In genomic region chr7:37765872-37766525, GRCh38 we compare ENCODE assay signal across 10 cellular contexts.
A peak's percentile ranks its signal among the peaks of the same experiment; 100 is the strongest.
DNase-seq lines count a peak whose midpoint lies in the region; ATAC-seq and TF ChIP-seq lines count a peak whose summit lies in the region.
"Had no signal": no experiment of that assay in that cellular context is flagged by ENCODE, and none has a peak within 500 bp of the region (broad histone marks: within the 10 kb centered on the region; RNA-seq: fewer than 3 reads in every experiment).

No MANE protein-coding gene starts in this region.

- TF ChIP-seq CTCF in WTC11 (IDR thresholded peaks at IDR 0.05) (no peak), colonic mucosa (IDR thresholded peaks at IDR 0.05) (no peak)

- CTCF ChIA-PET in WTC11 (lab: Charles Lee): interaction anchor here (0.5 kb wide), 1 partner anchor 34 kb away, joined by 3 read pairs; no protein-coding TSS in a partner anchor

- no peak for DNase-seq in effector memory CD8-positive, alpha-beta T cell
- no peak for DNase-seq in DMS79 treated with DMSO at 0.1 percent for 48 hours (lab: John Stamatoyannopoulos, UW)
- DNase-seq in WTC11 (ENCODE audit: low spot score): no peak
- no peak for DNase-seq in colonic mucosa
- no peak for DNase-seq in epidermal melanocyte (ENCODE audit: insufficient read length, low spot score)
- DNase-seq: activated T-cell treated with anti-CD3 and anti-CD28 coated beads, Interleukin-2, amount 50 U/mL, for 24 hours; NCI-H187 had no signal

- no peaks in the 10 kb centered on the region for H3K4me1 ChIP-seq in colonic mucosa

- H3K4me1 Mint-ChIP-seq in effector memory CD8-positive, alpha-beta T cell (ENCODE audit: low read depth in 2 of 2): peaks cover 2 to 4% of the 10 kb centered on the region in 2 donors
- H3K4me1 Mint-ChIP-seq in WTC11: peaks cover 6% of the 10 kb centered on the region

- no peaks in the 10 kb centered on the region for H3K27me3 Mint-ChIP-seq in effector memory CD8-positive, alpha-beta T cell
- H3K27me3 Mint-ChIP-seq in WTC11 (ENCODE audit: low read depth): no peaks in the 10 kb centered on the region

- H3K27ac ChIP-seq in colonic mucosa: no peak overlapping the region

- intact Hi-C loops in colonic mucosa (cut with DNase I): no loop called here

- POLR2A ChIA-PET in WTC11 (lab: Charles Lee): no interaction called here

- no peaks in the 10 kb centered on the region for H3K36me3 ChIP-seq in colonic mucosa

- no peaks in the 10 kb centered on the region for H3K9me3 ChIP-seq in colonic mucosa

- H3K9me3 Mint-ChIP-seq in effector memory CD8-positive, alpha-beta T cell: peaks cover 0 to 3% of the 10 kb centered on the region in 2 donors
- peaks cover 22% of the 10 kb centered on the region for H3K9me3 Mint-ChIP-seq in WTC11
- H3K9me3 Mint-ChIP-seq: activated T-cell treated with anti-CD3 and anti-CD28 coated beads, Interleukin-2, amount 50 U/mL, for 24 hours had no signal

- no peak overlapping the region for H3K9ac ChIP-seq in colonic mucosa (ENCODE audit: low read depth in 2 of 2, low read length in 2 of 2)

- no peak overlapping the region for H3K4me3 ChIP-seq in colonic mucosa

- ATAC-seq in GM18505 (IDR thresholded peaks at IDR 0.05; ENCODE audit: unreplicated experiment) (peak; percentile 77), GM21447 (IDR thresholded peaks at IDR 0.05; ENCODE audit: unreplicated experiment) (peak; percentile 95), HG03460 (IDR thresholded peaks at IDR 0.05; ENCODE audit: unreplicated experiment) (peak; percentile 89), WTC11 (no peak)
- ATAC-seq in effector memory CD8-positive, alpha-beta T cell (replicated peaks): peak; percentile 24

- no peak for TF ChIP-seq POLR2A in GM18505 (IDR thresholded peaks at IDR 0.05; ENCODE audit: borderline replicate concordance, extremely low read depth, insufficient read depth, insufficient read length)

- no peaks in the 10 kb centered on the region for H3K27me3 ChIP-seq in colonic mucosa

- H3K27ac Mint-ChIP-seq in effector memory CD8-positive, alpha-beta T cell: peak overlapping the region in 1 of 2 donors; percentile 56
- H3K27ac Mint-ChIP-seq in WTC11: no peak overlapping the region
- H3K27ac Mint-ChIP-seq: activated T-cell treated with anti-CD3 and anti-CD28 coated beads, Interleukin-2, amount 50 U/mL, for 24 hours had no signal

- peaks cover 2% of the 10 kb centered on the region for H3K36me3 Mint-ChIP-seq in effector memory CD8-positive, alpha-beta T cell (ENCODE audit: insufficient read depth)
- peaks cover 4% of the 10 kb centered on the region for H3K36me3 Mint-ChIP-seq in WTC11

- no peak overlapping the region for H3K4me3 Mint-ChIP-seq in effector memory CD8-positive, alpha-beta T cell
- no peak overlapping the region for H3K4me3 Mint-ChIP-seq in WTC11
- H3K4me3 Mint-ChIP-seq: activated T-cell treated with anti-CD3 and anti-CD28 coated beads, Interleukin-2, amount 50 U/mL, for 24 hours had no signal

TF ChIP-seq in WTC11, 78 proteins besides CTCF, POLR2A, EP300 and RAD21:
- TF ChIP-seq NFYB (CRISPR knock-in tag; conservative IDR thresholded peaks at IDR 0.05; ENCODE audit: low read depth) (no peak), PRRX2 (CRISPR knock-in tag; IDR thresholded peaks at IDR 0.05) (no peak), RORB (CRISPR knock-in tag; IDR thresholded peaks at IDR 0.05) (no peak), TEAD1 (CRISPR knock-in tag; IDR thresholded peaks at IDR 0.05) (no peak), NFATC4 (CRISPR knock-in tag; IDR thresholded peaks at IDR 0.05) (no peak), GTF2I (CRISPR knock-in tag; conservative IDR thresholded peaks at IDR 0.05) (no peak), OVOL2 (CRISPR knock-in tag; IDR thresholded peaks at IDR 0.05; ENCODE audit: borderline replicate concordance) (no peak), E2F1 (CRISPR knock-in tag; IDR thresholded peaks at IDR 0.05) (no peak), ZNF219 (CRISPR knock-in tag; IDR thresholded peaks at IDR 0.05; ENCODE audit: borderline replicate concordance) (no peak), MYBL2 (CRISPR knock-in tag; IDR thresholded peaks at IDR 0.05) (no peak), EMX1 (CRISPR knock-in tag; IDR thresholded peaks at IDR 0.05) (no peak), ELF4 (CRISPR knock-in tag; IDR thresholded peaks at IDR 0.05; ENCODE audit: low read depth) (no peak), NR1H2 (CRISPR knock-in tag; IDR thresholded peaks at IDR 0.05) (no peak), SMAD3 (CRISPR knock-in tag; IDR thresholded peaks at IDR 0.05; ENCODE audit: borderline replicate concordance) (no peak)
- TF ChIP-seq, protein P1, sequence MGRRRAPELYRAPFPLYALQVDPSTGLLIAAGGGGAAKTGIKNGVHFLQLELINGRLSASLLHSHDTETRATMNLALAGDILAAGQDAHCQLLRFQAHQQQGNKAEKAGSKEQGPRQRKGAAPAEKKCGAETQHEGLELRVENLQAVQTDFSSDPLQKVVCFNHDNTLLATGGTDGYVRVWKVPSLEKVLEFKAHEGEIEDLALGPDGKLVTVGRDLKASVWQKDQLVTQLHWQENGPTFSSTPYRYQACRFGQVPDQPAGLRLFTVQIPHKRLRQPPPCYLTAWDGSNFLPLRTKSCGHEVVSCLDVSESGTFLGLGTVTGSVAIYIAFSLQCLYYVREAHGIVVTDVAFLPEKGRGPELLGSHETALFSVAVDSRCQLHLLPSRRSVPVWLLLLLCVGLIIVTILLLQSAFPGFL (CRISPR knock-in tag; IDR thresholded peaks at IDR 0.05; ENCODE audit: borderline replicate concordance): no peak
